In genomic region chr3:42013652-42014442, GRCh38 we compare ENCODE assay signal across 8 cellular contexts. TPM values are rescaled to one million over a fixed set of nuclear protein-coding genes. Genes with fewer than 3 reads are reported as not detected.
DNase-seq lines count a peak whose midpoint lies in the region; ATAC-seq, FAIRE-seq and TF ChIP-seq lines count a peak whose summit lies in the region.

No MANE protein-coding gene starts in this region.

- DNase-seq in G401 (ENCODE audit: low spot score) (peak; percentile 48), H54 (ENCODE audit: insufficient read length, low spot score) (no peak), OCI-LY7 (ENCODE audit: low spot score) (peak; percentile 62), right cardiac atrium (peak; percentile 35 to 83 (median 79)), skeletal muscle cell (ENCODE audit: low read depth) (no peak), superior temporal gyrus (ENCODE audit: extremely low spot score) (no peak), DMS114 treated with DMSO at 0.1 percent for 48 hours (lab: John Stamatoyannopoulos, UW; ENCODE audit: unreplicated experiment) (no peak)

- no TSS peak for BruUV-seq in OCI-LY7 (replicated peaks; lab: Mats Ljungman, UMichigan)

- H2AFZ ChIP-seq in OCI-LY7 (ENCODE audit: low read length): 0 out of 2 replicates have a peak overlapping the region, but pooled peaks have one; percentile 0

- H3K9me3 ChIP-seq in OCI-LY7 (ENCODE audit: low read length) (no peaks in the 10 kb centered on the region), right cardiac atrium (ENCODE audit: control insufficient read depth, low read length) (no peaks in the 10 kb centered on the region)

- H3K4me1 ChIP-seq in OCI-LY7 (ENCODE audit: insufficient read depth, low read length, poor library complexity, severe bottlenecking) (peaks cover 56% of the 10 kb centered on the region), right cardiac atrium (ENCODE audit: control insufficient read depth, insufficient read depth, low read length) (peaks cover 6% of the 10 kb centered on the region)

- no peaks in the 10 kb centered on the region for H3K9me3 Mint-ChIP-seq in activated naive CD4-positive, alpha-beta T cell treated with anti-CD3 and anti-CD28 coated beads, Interleukin-2, amount 50 U/mL, for 24 hours

- H3K36me3 Mint-ChIP-seq in activated naive CD4-positive, alpha-beta T cell treated with anti-CD3 and anti-CD28 coated beads, Interleukin-2, amount 50 U/mL, for 24 hours: no peaks in the 10 kb centered on the region

- H3K4me3 ChIP-seq in OCI-LY7 (ENCODE audit: low read depth, low read length, poor library complexity, severe bottlenecking) (peak overlapping the region; percentile 94), right cardiac atrium (ENCODE audit: low read length) (peak overlapping the region; percentile 83), skeletal muscle cell (ENCODE audit: low read depth, low read length) (peak overlapping the region; percentile 64)

- peak; percentile 43 to 60 for ATAC-seq in right cardiac atrium

- H4K20me1 ChIP-seq in OCI-LY7 (ENCODE audit: insufficient read depth, low read length): peaks cover 31% of the 10 kb centered on the region

- peak overlapping the region; percentile 93 for H3K4me2 ChIP-seq in OCI-LY7 (ENCODE audit: low read length)

- H3K27ac Mint-ChIP-seq in activated naive CD4-positive, alpha-beta T cell treated with anti-CD3 and anti-CD28 coated beads, Interleukin-2, amount 50 U/mL, for 24 hours: peak overlapping the region; percentile 88

- in situ Hi-C loops in G401 (cut with HindIII; ENCODE audit: low sequenced_read_pairs): no loop called here

- H3K27me3 ChIP-seq in right cardiac atrium (ENCODE audit: control insufficient read depth, insufficient read depth): no peaks in the 10 kb centered on the region

- peak; percentile 80 for TF ChIP-seq POLR2A in H54 (IDR thresholded peaks at IDR 0.05; ENCODE audit: low read depth, low read length)

- no peak for TF ChIP-seq CTCF in OCI-LY7 (conservative IDR thresholded peaks at IDR 0.05; ENCODE audit: low read length)

- H3K27me3 Mint-ChIP-seq in activated naive CD4-positive, alpha-beta T cell treated with anti-CD3 and anti-CD28 coated beads, Interleukin-2, amount 50 U/mL, for 24 hours: no peaks in the 10 kb centered on the region

- peaks cover 50% of the 10 kb centered on the region for H3K4me1 Mint-ChIP-seq in activated naive CD4-positive, alpha-beta T cell treated with anti-CD3 and anti-CD28 coated beads, Interleukin-2, amount 50 U/mL, for 24 hours

- H3K36me3 ChIP-seq in OCI-LY7 (ENCODE audit: insufficient read depth, low read length): peaks cover 45% of the 10 kb centered on the region

- no peaks in the 10 kb centered on the region for H3K9me2 ChIP-seq in OCI-LY7 (ENCODE audit: insufficient read depth, low read length)

- peak overlapping the region; percentile 95 for H3K4me3 Mint-ChIP-seq in activated naive CD4-positive, alpha-beta T cell treated with anti-CD3 and anti-CD28 coated beads, Interleukin-2, amount 50 U/mL, for 24 hours

- H3K79me2 ChIP-seq in OCI-LY7 (ENCODE audit: insufficient read depth, low read depth, low read length): peaks cover 51% of the 10 kb centered on the region

- intact Hi-C loops in OCI-LY7 (cut with micrococcal nuclease; ENCODE audit: unreplicated experiment): loop anchor here (1.0 to 10.0 kb wide), 7 partner anchors 25 to 581 kb away; partner anchors contain the start of genes SS18L2 and ULK4
- intact Hi-C loops in right cardiac atrium (cut with DNase I): loop anchor here (5.0 to 10.0 kb wide), 4 partner anchors 58 to 181 kb away; no protein-coding TSS in a partner anchor

- CTCF ChIA-PET in OCI-LY7 (lab: Charles Lee; ENCODE audit: unreplicated experiment): no interaction called here

- POLR2A ChIA-PET in OCI-LY7 (lab: Charles Lee): interaction anchor here (1.0 to 2.7 kb wide), 10 partner anchors 11 to 194 kb away, joined by 3 to 30 read pairs (median 5); no protein-coding TSS in a partner anchor

- peak overlapping the region; percentile 86 for H3K27ac ChIP-seq in OCI-LY7 (ENCODE audit: low read depth, low read length, poor library complexity, severe bottlenecking)
- H3K27ac ChIP-seq in right cardiac atrium (ENCODE audit: low read length): peak overlapping the region; percentile 97

- under 1% methylated on average over 104 of the region's 110 CpGs for WGBS in right cardiac atrium

- no peak for FAIRE-seq in H54 (lab: Jason Lieb, UNC)

RNA-seq across cellular contexts. Expression of gene ULK4, which starts 51.9 kb away (rescaled TPM):
- 6.6 and 25.4 TPM in 2 replicates for total RNA-seq in G401 (2014; rRNA removed; shearing (Covaris generic))
- total RNA-seq in OCI-LY7 (2014; rRNA removed; shearing (Covaris generic)): 21.0 and 39.3 TPM in 2 replicates
- total RNA-seq in OCI-LY7 (2022) (17.6 and 18.9 TPM in 2 replicates), right cardiac atrium (10 to 100 TPM; 13.8 to 22.4 (median 19.4) TPM)
- polyA plus RNA-seq in right cardiac atrium: 13.9 TPM

Comparison
In these comparisons a context has a peak if more than half of its experiments do, and no peak if none do; other contexts are left out.
1. DNase-seq: peak in G401 (single experiment), OCI-LY7 (single experiment) and right cardiac atrium (3 of 3); none in H54 (single experiment), skeletal muscle cell (single experiment), superior temporal gyrus (single experiment) and DMS114 treated with DMSO at 0.1 percent for 48 hours (single experiment).
2. Peak in every context shown above with its lines, with median percentiles within 50 percentile points of each other: H3K4me3 ChIP-seq.